30 cellular contexts compared by ENCODE assay signal in genomic region chr5:77258652-77259051, GRCh38. TPM values are rescaled to one million over a fixed set of nuclear protein-coding genes. Genes with fewer than 3 reads are reported as not detected.
"Had no signal": no experiment of that assay in that cellular context is flagged by ENCODE, and none has a peak within 500 bp of the region (broad histone marks: within the 10 kb centered on the region; RNA-seq: fewer than 3 reads in every experiment).

No MANE protein-coding gene starts in this region.

- H3K27ac Mint-ChIP-seq: activated CD4-positive, alpha-beta memory T cell treated with anti-CD3 and anti-CD28 coated beads, Interleukin-2, amount 10 ng/mL, durations not matched to agents 7 days and 5 days; activated CD4-positive, alpha-beta T cell treated with anti-CD3 and anti-CD28 coated beads, Interleukin-2, amount 10 ng/mL, durations not matched to agents 7 days and 5 days; activated naive CD8-positive, alpha-beta T cell; activated T-cell treated with anti-CD3 and anti-CD28 coated beads, Interleukin-2, amount 50 U/mL, for 24 hours; activated T-cell treated with anti-CD3 and anti-CD28 coated beads, Interleukin-2, amount 50 U/mL, for 72 hours; effector memory CD8-positive, alpha-beta T cell; T-helper 17 cell; T-helper 2 cell treated with Interferon-gamma antibody and Interleukin-4, amounts not matched to agents 5 μg/mL and 100 μg/mL, for 36 hours had no signal

- H3K4me1 Mint-ChIP-seq: T-helper 17 cell had no signal

- H3K9me3 Mint-ChIP-seq: activated CD4-positive, alpha-beta memory T cell treated with anti-CD3 and anti-CD28 coated beads, Interleukin-2, amount 10 ng/mL, durations not matched to agents 7 days and 5 days; activated CD4-positive, alpha-beta T cell treated with anti-CD3 and anti-CD28 coated beads, Interleukin-2, amount 10 ng/mL, durations not matched to agents 7 days and 5 days; activated T-cell treated with anti-CD3 and anti-CD28 coated beads, Interleukin-2, amount 50 U/mL, for 24 hours; effector memory CD8-positive, alpha-beta T cell; T-helper 2 cell treated with Interferon-gamma antibody and Interleukin-4, amounts not matched to agents 5 μg/mL and 100 μg/mL, for 36 hours had no signal

- H3K4me3 Mint-ChIP-seq: activated CD4-positive, alpha-beta memory T cell treated with anti-CD3 and anti-CD28 coated beads, Interleukin-2, amount 10 ng/mL, durations not matched to agents 7 days and 5 days; activated CD4-positive, alpha-beta T cell treated with anti-CD3 and anti-CD28 coated beads, Interleukin-2, amount 10 ng/mL, durations not matched to agents 7 days and 5 days; activated naive CD8-positive, alpha-beta T cell; activated T-cell treated with anti-CD3 and anti-CD28 coated beads, Interleukin-2, amount 50 U/mL, for 24 hours; activated T-cell treated with anti-CD3 and anti-CD28 coated beads, Interleukin-2, amount 50 U/mL, for 72 hours; effector memory CD8-positive, alpha-beta T cell; T-helper 2 cell treated with Interferon-gamma antibody and Interleukin-4, amounts not matched to agents 5 μg/mL and 100 μg/mL, for 36 hours had no signal

- H3K4me1 ChIP-seq: esophagus muscularis mucosa, foreskin keratinocyte, gastrocnemius medialis, heart left ventricle had no signal

- H3K9me3 ChIP-seq: esophagus muscularis mucosa, gastrocnemius medialis, heart left ventricle had no signal

- H3K36me3 Mint-ChIP-seq: activated naive CD8-positive, alpha-beta T cell had no signal

- H3K27me3 ChIP-seq: esophagus muscularis mucosa, gastrocnemius medialis, heart left ventricle had no signal

- H3K36me3 ChIP-seq: esophagus muscularis mucosa, gastrocnemius medialis, heart left ventricle had no signal

- H3K27ac ChIP-seq: esophagus muscularis mucosa, foreskin keratinocyte, gastrocnemius medialis, heart left ventricle had no signal

- DNase-seq: activated CD4-positive, alpha-beta memory T cell treated with anti-CD3 and anti-CD28 coated beads, Interleukin-2, amount 10 ng/mL, durations not matched to agents 7 days and 5 days; activated CD4-positive, alpha-beta T cell treated with anti-CD3 and anti-CD28 coated beads for 1 hour; activated CD4-positive, alpha-beta T cell treated with anti-CD3 and anti-CD28 coated beads for 4 hours; activated CD4-positive, alpha-beta T cell treated with anti-CD3 and anti-CD28 coated beads, Interleukin-2, amount 10 ng/mL, durations not matched to agents 7 days and 5 days; activated CD4-positive, alpha-beta T cell treated with anti-CD3 and anti-CD28 coated beads, Interleukin-2, amount 50 U/mL, for 4 hours; activated CD8-positive, alpha-beta memory T cell treated with anti-CD3 and anti-CD28 coated beads, Interleukin-2, amount 50 U/mL, for 48 hours; activated gamma-delta T cell; activated naive CD4-positive, alpha-beta T cell treated with anti-CD3 and anti-CD28 coated beads, Interleukin-2, amount 50 U/mL, for 16 hours; activated naive CD4-positive, alpha-beta T cell treated with Interleukin-2 at 50 U/mL for 16 hours; activated T-cell treated with anti-CD3 and anti-CD28 coated beads for 4 hours; activated T-cell treated with anti-CD3 and anti-CD28 coated beads, Interleukin-2, amount 50 U/mL, for 24 hours; activated T-cell treated with anti-CD3 and anti-CD28 coated beads, Interleukin-2, amount 50 U/mL, for 72 hours; amniotic stem cell; anterior cingulate cortex; caudate nucleus; cortex of kidney; dermis blood vessel endothelial cell; effector CD4-positive, alpha-beta T cell; effector memory CD8-positive, alpha-beta T cell; erythroblast; foreskin keratinocyte; gastrocnemius medialis; glutamatergic neuron; heart left ventricle; T-helper 1 cell; T-helper 17 cell; T1000 had no signal

- ATAC-seq: effector memory CD8-positive, alpha-beta T cell; foreskin keratinocyte; gastrocnemius medialis; heart left ventricle; T-helper 17 cell had no signal

- H3K4me3 ChIP-seq: esophagus muscularis mucosa, gastrocnemius medialis, heart left ventricle had no signal

RNA-seq across cellular contexts. Expression of gene PDE8B, which starts 48.2 kb away (rescaled TPM):
- total RNA-seq: foreskin keratinocyte had no signal
